ENCODE assay signal across 18 cellular contexts in genomic region chr9:116501871-116502270, GRCh38.
DNase-seq lines count a peak whose midpoint lies in the region; ATAC-seq, FAIRE-seq and TF ChIP-seq lines count a peak whose summit lies in the region.
"Had no signal": no experiment of that assay in that cellular context is flagged by ENCODE, and none has a peak within 500 bp of the region (broad histone marks: within the 10 kb centered on the region; RNA-seq: fewer than 3 reads in every experiment).

No MANE protein-coding gene starts in this region.

- H4K5ac ChIP-seq in mesendoderm (ENCODE audit: low read length) = no peak overlapping the region

- H2AK5ac ChIP-seq in mesendoderm (ENCODE audit: low read length) = no peak overlapping the region

- no peak overlapping the region for H3K27ac ChIP-seq in mesendoderm (ENCODE audit: low read depth, low read length)
- H3K27ac ChIP-seq: esophagus squamous epithelium, testis had no signal

- H3K4ac ChIP-seq in mesendoderm (ENCODE audit: low read depth, low read length) = no peak overlapping the region

- H3K79me1 ChIP-seq in mesendoderm (ENCODE audit: low read length) = no peaks in the 10 kb centered on the region

- H2BK15ac ChIP-seq in mesendoderm (replicated peaks; ENCODE audit: low read depth) = no peak overlapping the region

- H3K27me3 ChIP-seq in mesendoderm (ENCODE audit: insufficient read depth, low read length, poor library complexity) = no peaks in the 10 kb centered on the region
- H3K27me3 ChIP-seq: esophagus squamous epithelium, testis had no signal

- DNase-seq in EL (peak; percentile 53), NCI-H226 (peak; percentile 72), epithelial cell of esophagus (ENCODE audit: low read depth) (peak; percentile 87), mesendoderm (peak; percentile 55), DMS79 (lab: John Stamatoyannopoulos, UW) (no peak), retina (no peak), frontal cortex (ENCODE audit: low spot score in 2 of 2) (no peak)
- DNase-seq: DMS 273 treated with DMSO at 0.1 percent for 48 hours, esophagus squamous epithelium, hippocampal formation, KBM-7, NCI-H2171 treated with DMSO at 0.1 percent for 48 hours, T-helper 1 cell, testis had no signal

- no peak overlapping the region for H3K23ac ChIP-seq in mesendoderm (ENCODE audit: low read length)

- H3K56ac ChIP-seq in mesendoderm (ENCODE audit: low read length) = no peak overlapping the region

- H3K9ac ChIP-seq in mesendoderm (ENCODE audit: low read length) = no peak overlapping the region

- no peak overlapping the region for H3K4me2 ChIP-seq in mesendoderm (ENCODE audit: low read length)

- TF ChIP-seq CTCF in epithelial cell of esophagus (IDR thresholded peaks at IDR 0.05; ENCODE audit: insufficient read depth, low read depth, low read length, missing control alignments) = no peak

- no peak overlapping the region for H2BK5ac ChIP-seq in mesendoderm (ENCODE audit: low read length)

- WGBS in mesendoderm (ENCODE audit: extremely low coverage, insufficient coverage, low lambda C conversion rate) = no CpG with 5 or more reads among the region's 1 CpG

- H3K79me2 ChIP-seq in mesendoderm (ENCODE audit: control insufficient read depth, insufficient read depth, low read length) = no peaks in the 10 kb centered on the region

- no peak for FAIRE-seq in frontal cortex (lab: Jason Lieb, UNC)
- FAIRE-seq: GM19239 had no signal

- no peak overlapping the region for H2BK120ac ChIP-seq in mesendoderm (ENCODE audit: low read depth, low read length)

- ATAC-seq in GM21529 (IDR thresholded peaks at IDR 0.05; ENCODE audit: unreplicated experiment) = no peak
- ATAC-seq: left lobe of liver, Right ventricle myocardium inferior had no signal

- H3K18ac ChIP-seq in mesendoderm (ENCODE audit: low read length) = no peak overlapping the region

- no peaks in the 10 kb centered on the region for H3K4me1 ChIP-seq in mesendoderm (ENCODE audit: control insufficient read depth, low read depth, low read length)
- H3K4me1 ChIP-seq: testis had no signal

- H3K36me3 ChIP-seq in mesendoderm (ENCODE audit: control insufficient read depth, insufficient read depth, low read length) = no peaks in the 10 kb centered on the region
- H3K36me3 ChIP-seq: esophagus squamous epithelium had no signal

- H3K4me3 ChIP-seq in epithelial cell of esophagus (ENCODE audit: low read length) (no peak overlapping the region), mesendoderm (ENCODE audit: low read length) (no peak overlapping the region)
- H3K4me3 ChIP-seq: esophagus squamous epithelium, testis had no signal

- no peak overlapping the region for H4K8ac ChIP-seq in mesendoderm (ENCODE audit: low read depth, low read length)

Comparison
In these comparisons a context has a peak if more than half of its experiments do, and no peak if none do; other contexts are left out.
1. DNase-seq: peak in EL (single experiment), NCI-H226 (single experiment), epithelial cell of esophagus (single experiment) and mesendoderm (single experiment); none in DMS79 (single experiment), retina (single experiment) and frontal cortex (0 of 2).